In genomic region chrX:2325076-2325784, GRCh38 we compare ENCODE assay signal across 8 cellular contexts.
A peak's percentile ranks its signal among the peaks of the same experiment; 100 is the strongest.
DNase-seq lines count a peak whose midpoint lies in the region; ATAC-seq lines count a peak whose summit lies in the region.

No MANE protein-coding gene starts in this region.

- H3K27ac ChIP-seq in thymus (ENCODE audit: low read depth) = no peak overlapping the region

- H3K9me3 ChIP-seq in thymus (ENCODE audit: control insufficient read depth) = no peaks in the 10 kb centered on the region

- ATAC-seq in HG03175 (IDR thresholded peaks at IDR 0.05; ENCODE audit: unreplicated experiment) (peak; percentile 54), GM18520 (IDR thresholded peaks at IDR 0.05; ENCODE audit: unreplicated experiment) (no peak)

- no peaks in the 10 kb centered on the region for H3K4me1 ChIP-seq in thymus (ENCODE audit: control insufficient read depth, insufficient read depth, low read length)

- in situ Hi-C loops in Caki2 (cut with HindIII; ENCODE audit: low pct_unique_long_range_greater_than_20kb, low sequenced_read_pairs) = no loop called here

- no peaks in the 10 kb centered on the region for H3K36me3 ChIP-seq in thymus (ENCODE audit: control insufficient read depth, insufficient read depth)

- peak overlapping the region; percentile 32 for H3K4me3 ChIP-seq in thymus (ENCODE audit: low read length)

- peak; percentile 81 for DNase-seq in Caki2 (ENCODE audit: low read depth)
- DNase-seq in cerebellum (ENCODE audit: low spot score) = peak; percentile 37
- DNase-seq in medulla oblongata (ENCODE audit: extremely low spot score) = peak; percentile 74
- DNase-seq in kidney glomerular epithelial cell (lab: John Stamatoyannopoulos, UW) = no peak
- no peak for DNase-seq in DMS114 treated with DMSO at 0.1 percent for 48 hours (lab: John Stamatoyannopoulos, UW; ENCODE audit: unreplicated experiment)

- H3K27me3 ChIP-seq in thymus (ENCODE audit: control insufficient read depth, insufficient read depth) = no peaks in the 10 kb centered on the region

- 57% methylated on average over 27 of the region's 27 CpGs for WGBS in thymus

Comparison
In these comparisons a context has a peak if more than half of its experiments do, and no peak if none do; other contexts are left out.
1. DNase-seq: peak in Caki2 (single experiment), cerebellum (single experiment) and medulla oblongata (single experiment); none in kidney glomerular epithelial cell (single experiment) and DMS114 treated with DMSO at 0.1 percent for 48 hours (single experiment).